In the genomic region with DNA sequence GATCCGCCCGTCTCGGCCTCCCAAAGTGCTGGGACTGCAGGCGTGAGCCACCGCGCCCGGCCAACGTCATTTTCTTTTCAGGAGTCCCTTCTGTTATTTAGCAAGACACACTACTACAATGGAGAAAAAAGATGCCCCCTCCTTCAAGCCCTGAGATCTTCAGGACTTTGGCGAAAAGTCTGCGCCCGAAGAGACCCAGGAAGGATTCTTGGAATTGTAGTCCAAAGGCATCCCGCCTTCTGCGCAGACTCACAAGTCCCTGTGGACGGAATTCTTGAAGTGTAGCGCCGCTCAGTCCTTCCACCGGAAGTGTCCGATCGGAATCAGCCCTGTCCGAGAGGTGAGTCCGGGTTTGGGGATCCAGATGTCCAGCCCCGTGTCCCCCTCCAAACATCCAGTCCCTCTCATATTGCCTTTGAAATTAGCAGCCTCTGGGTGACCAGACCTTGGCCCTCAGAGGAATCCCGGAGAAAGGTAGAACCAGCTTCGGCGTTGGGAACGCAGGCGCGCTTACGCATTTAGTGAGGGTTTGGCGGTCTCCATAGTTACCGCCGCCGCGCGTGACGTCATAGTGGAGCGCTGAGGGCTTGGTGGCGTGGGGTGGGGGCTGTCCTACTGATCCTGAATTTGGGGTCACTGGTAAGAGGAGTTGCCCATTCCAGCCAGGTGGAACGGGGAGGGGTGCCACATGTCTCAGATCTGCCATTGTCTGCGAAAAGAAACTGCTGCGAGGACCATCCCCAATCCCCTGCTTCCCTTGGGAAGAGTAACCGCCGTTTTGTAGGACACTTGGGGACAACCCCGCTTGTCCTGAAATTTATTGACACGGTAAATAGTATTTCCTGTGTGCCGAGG, we compare ENCODE assay signal across 1 cellular context.
TF ChIP-seq lines count a peak whose summit lies in the region.

No MANE protein-coding gene starts in this region.

TF ChIP-seq in H1, 55 proteins besides CTCF, POLR2A, EP300 and RAD21 (continued from another document):
- TF ChIP-seq SIN3A (conservative IDR thresholded peaks at IDR 0.05 in 1 of 2, IDR thresholded peaks at IDR 0.05 in 1 of 2; ENCODE audit: low read depth in 1 of 2, low read length in 2 of 2) = peak; percentile 17 to 98; a peak in 3 of 4 replicates
